ENCODE assay signal across 19 cellular contexts in the genomic region with DNA sequence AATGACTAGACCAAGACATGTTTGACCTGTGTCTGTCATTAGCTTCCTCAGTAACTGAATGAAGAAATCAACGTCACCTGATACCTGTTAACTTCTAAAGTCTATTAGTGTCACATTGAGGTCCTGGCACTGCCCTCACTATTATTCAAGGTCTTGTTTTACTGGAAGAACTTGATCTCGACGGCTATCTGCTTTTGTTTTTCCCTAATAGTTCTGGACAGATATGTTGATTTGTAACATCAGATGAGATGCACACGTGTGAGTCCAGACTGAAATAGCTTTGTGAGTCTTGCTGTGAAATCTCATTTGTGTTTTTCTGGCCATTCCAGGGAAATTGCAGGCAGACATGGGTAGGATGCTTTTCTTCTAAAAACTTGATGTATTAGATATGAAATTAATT.
DNase-seq lines count a peak whose midpoint lies in the region; ATAC-seq and TF ChIP-seq lines count a peak whose summit lies in the region.
"Had no signal": no experiment of that assay in that cellular context is flagged by ENCODE, and none has a peak within 500 bp of the region (broad histone marks: within the 10 kb centered on the region; RNA-seq: fewer than 3 reads in every experiment).

No MANE protein-coding gene starts in this region.

- H4K5ac ChIP-seq in mesendoderm (ENCODE audit: low read length), result no peak overlapping the region

- peaks cover 4% of the 10 kb centered on the region for H3K79me2 ChIP-seq in mesendoderm (ENCODE audit: control insufficient read depth, insufficient read depth, low read length)

- H3K4me1 ChIP-seq in left ventricle myocardium inferior (peaks cover 92% of the 10 kb centered on the region), mesendoderm (ENCODE audit: control insufficient read depth, low read depth, low read length) (peaks cover 9% of the 10 kb centered on the region)
- H3K4me1 ChIP-seq: BE2C, BLaER1 had no signal

- H2BK120ac ChIP-seq in mesendoderm (ENCODE audit: low read depth, low read length), result no peak overlapping the region

- DNase-seq in left ventricle myocardium inferior (no peak), Right ventricle myocardium superior (no peak), SK-N-DZ (ENCODE audit: low spot score) (peak; percentile 83), mesendoderm (no peak), DMS 273 treated with DMSO at 0.1 percent for 48 hours (lab: John Stamatoyannopoulos, UW) (no peak), germinal center (ENCODE audit: low spot score) (no peak), H4 (ENCODE audit: low spot score) (no peak)
- DNase-seq: 8988T; ACHN; BE2C; C1 segment of cervical spinal cord; CD4-positive, alpha-beta memory T cell; CD4-positive, CD25-positive, alpha-beta regulatory T cell; CD8-positive, alpha-beta memory T cell; COR-L47; DMS79 treated with DMSO at 0.1 percent for 48 hours; GF-D8 had no signal

- no peak overlapping the region for H2AK5ac ChIP-seq in mesendoderm (ENCODE audit: low read length)

- no peak for ATAC-seq in Right ventricle myocardium superior (ENCODE audit: poor library complexity)
- ATAC-seq in SK-N-SH treated with all-trans-retinoic acid at 6 μM for 48 hours, result no peak

- no CpG with 5 or more reads among the region's 4 CpGs for WGBS in mesendoderm (ENCODE audit: extremely low coverage, insufficient coverage, low lambda C conversion rate)

- H2BK5ac ChIP-seq in mesendoderm (ENCODE audit: low read length), result no peak overlapping the region

- no peak overlapping the region for H3K23ac ChIP-seq in mesendoderm (ENCODE audit: low read length)

- peaks cover 1% of the 10 kb centered on the region for H3K79me1 ChIP-seq in mesendoderm (ENCODE audit: low read length)

- no peak overlapping the region for H3K4me3 ChIP-seq in left ventricle myocardium inferior
- no peak overlapping the region for H3K4me3 ChIP-seq in mesendoderm (ENCODE audit: low read length)
- H3K4me3 ChIP-seq: BLaER1 had no signal

- H3K27me3 ChIP-seq in left ventricle myocardium inferior (ENCODE audit: low read depth) (no peaks in the 10 kb centered on the region), mesendoderm (ENCODE audit: insufficient read depth, low read length, poor library complexity) (no peaks in the 10 kb centered on the region)
- H3K27me3 ChIP-seq: BE2C, BLaER1 had no signal

- no peak overlapping the region for H3K4me2 ChIP-seq in mesendoderm (ENCODE audit: low read length)
- H3K4me2 ChIP-seq: BLaER1 had no signal

- no peaks in the 10 kb centered on the region for H3K36me3 ChIP-seq in left ventricle myocardium inferior
- H3K36me3 ChIP-seq in mesendoderm (ENCODE audit: control insufficient read depth, insufficient read depth, low read length), result no peaks in the 10 kb centered on the region
- H3K36me3 ChIP-seq: BE2C, BLaER1 had no signal

- no peak overlapping the region for H3K9ac ChIP-seq in mesendoderm (ENCODE audit: low read length)
- H3K9ac ChIP-seq: BLaER1 had no signal

- H3K27ac ChIP-seq in left ventricle myocardium inferior (replicated peaks), result peak overlapping the region; percentile 26
- no peak overlapping the region for H3K27ac ChIP-seq in mesendoderm (ENCODE audit: low read depth, low read length)
- H3K27ac ChIP-seq: BLaER1 had no signal

- intact Hi-C loops in left ventricle myocardium inferior (cut with micrococcal nuclease) (no loop called here), Right ventricle myocardium superior (cut with DNase I) (no loop called here)

- no peaks in the 10 kb centered on the region for H3K9me3 ChIP-seq in left ventricle myocardium inferior (replicated peaks)
- H3K9me3 ChIP-seq: BE2C, BLaER1 had no signal

- H3K56ac ChIP-seq in mesendoderm (ENCODE audit: low read length), result peak overlapping the region; percentile 25

- no peak overlapping the region for H2BK15ac ChIP-seq in mesendoderm (replicated peaks; ENCODE audit: low read depth)

- no peak overlapping the region for H3K18ac ChIP-seq in mesendoderm (ENCODE audit: low read length)

- H3K4ac ChIP-seq in mesendoderm (ENCODE audit: low read depth, low read length), result no peak overlapping the region

- no peak for TF ChIP-seq CTCF in left ventricle myocardium inferior (IDR thresholded peaks at IDR 0.05; ENCODE audit: borderline replicate concordance)

- no peak overlapping the region for H4K8ac ChIP-seq in mesendoderm (ENCODE audit: low read depth, low read length)

TF ChIP-seq in SK-N-SH treated with all-trans-retinoic acid at 6 μM for 48 hours, 23 proteins besides CTCF, POLR2A, EP300 and RAD21:
- TF ChIP-seq, protein P1, sequence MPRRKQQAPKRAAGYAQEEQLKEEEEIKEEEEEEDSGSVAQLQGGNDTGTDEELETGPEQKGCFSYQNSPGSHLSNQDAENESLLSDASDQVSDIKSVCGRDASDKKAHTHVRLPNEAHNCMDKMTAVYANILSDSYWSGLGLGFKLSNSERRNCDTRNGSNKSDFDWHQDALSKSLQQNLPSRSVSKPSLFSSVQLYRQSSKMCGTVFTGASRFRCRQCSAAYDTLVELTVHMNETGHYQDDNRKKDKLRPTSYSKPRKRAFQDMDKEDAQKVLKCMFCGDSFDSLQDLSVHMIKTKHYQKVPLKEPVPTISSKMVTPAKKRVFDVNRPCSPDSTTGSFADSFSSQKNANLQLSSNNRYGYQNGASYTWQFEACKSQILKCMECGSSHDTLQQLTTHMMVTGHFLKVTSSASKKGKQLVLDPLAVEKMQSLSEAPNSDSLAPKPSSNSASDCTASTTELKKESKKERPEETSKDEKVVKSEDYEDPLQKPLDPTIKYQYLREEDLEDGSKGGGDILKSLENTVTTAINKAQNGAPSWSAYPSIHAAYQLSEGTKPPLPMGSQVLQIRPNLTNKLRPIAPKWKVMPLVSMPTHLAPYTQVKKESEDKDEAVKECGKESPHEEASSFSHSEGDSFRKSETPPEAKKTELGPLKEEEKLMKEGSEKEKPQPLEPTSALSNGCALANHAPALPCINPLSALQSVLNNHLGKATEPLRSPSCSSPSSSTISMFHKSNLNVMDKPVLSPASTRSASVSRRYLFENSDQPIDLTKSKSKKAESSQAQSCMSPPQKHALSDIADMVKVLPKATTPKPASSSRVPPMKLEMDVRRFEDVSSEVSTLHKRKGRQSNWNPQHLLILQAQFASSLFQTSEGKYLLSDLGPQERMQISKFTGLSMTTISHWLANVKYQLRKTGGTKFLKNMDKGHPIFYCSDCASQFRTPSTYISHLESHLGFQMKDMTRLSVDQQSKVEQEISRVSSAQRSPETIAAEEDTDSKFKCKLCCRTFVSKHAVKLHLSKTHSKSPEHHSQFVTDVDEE (CRISPR knock-in tag; IDR thresholded peaks at IDR 0.05), result peak; percentile 80; the same call in 1 of the 2 replicates
- TF ChIP-seq, protein P2, sequence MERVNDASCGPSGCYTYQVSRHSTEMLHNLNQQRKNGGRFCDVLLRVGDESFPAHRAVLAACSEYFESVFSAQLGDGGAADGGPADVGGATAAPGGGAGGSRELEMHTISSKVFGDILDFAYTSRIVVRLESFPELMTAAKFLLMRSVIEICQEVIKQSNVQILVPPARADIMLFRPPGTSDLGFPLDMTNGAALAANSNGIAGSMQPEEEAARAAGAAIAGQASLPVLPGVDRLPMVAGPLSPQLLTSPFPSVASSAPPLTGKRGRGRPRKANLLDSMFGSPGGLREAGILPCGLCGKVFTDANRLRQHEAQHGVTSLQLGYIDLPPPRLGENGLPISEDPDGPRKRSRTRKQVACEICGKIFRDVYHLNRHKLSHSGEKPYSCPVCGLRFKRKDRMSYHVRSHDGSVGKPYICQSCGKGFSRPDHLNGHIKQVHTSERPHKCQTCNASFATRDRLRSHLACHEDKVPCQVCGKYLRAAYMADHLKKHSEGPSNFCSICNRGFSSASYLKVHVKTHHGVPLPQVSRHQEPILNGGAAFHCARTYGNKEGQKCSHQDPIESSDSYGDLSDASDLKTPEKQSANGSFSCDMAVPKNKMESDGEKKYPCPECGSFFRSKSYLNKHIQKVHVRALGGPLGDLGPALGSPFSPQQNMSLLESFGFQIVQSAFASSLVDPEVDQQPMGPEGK (CRISPR knock-in tag; IDR thresholded peaks at IDR 0.05; ENCODE audit: borderline replicate concordance), result no peak
- TF ChIP-seq ZFP3 (CRISPR knock-in tag; IDR thresholded peaks at IDR 0.05), result no peak
- no peak for TF ChIP-seq ARNTL (CRISPR knock-in tag; IDR thresholded peaks at IDR 0.05; ENCODE audit: borderline replicate concordance, low read depth)
- peak; percentile 74; the same call in 1 of the 2 replicates for TF ChIP-seq TCF4 (CRISPR knock-in tag; IDR thresholded peaks at IDR 0.05; ENCODE audit: borderline replicate concordance)
- no peak for TF ChIP-seq GLIS3 (CRISPR knock-in tag; IDR thresholded peaks at IDR 0.05)
- peak; percentile 53 for TF ChIP-seq ISL1 (CRISPR knock-in tag; IDR thresholded peaks at IDR 0.05)
- TF ChIP-seq, protein P3, sequence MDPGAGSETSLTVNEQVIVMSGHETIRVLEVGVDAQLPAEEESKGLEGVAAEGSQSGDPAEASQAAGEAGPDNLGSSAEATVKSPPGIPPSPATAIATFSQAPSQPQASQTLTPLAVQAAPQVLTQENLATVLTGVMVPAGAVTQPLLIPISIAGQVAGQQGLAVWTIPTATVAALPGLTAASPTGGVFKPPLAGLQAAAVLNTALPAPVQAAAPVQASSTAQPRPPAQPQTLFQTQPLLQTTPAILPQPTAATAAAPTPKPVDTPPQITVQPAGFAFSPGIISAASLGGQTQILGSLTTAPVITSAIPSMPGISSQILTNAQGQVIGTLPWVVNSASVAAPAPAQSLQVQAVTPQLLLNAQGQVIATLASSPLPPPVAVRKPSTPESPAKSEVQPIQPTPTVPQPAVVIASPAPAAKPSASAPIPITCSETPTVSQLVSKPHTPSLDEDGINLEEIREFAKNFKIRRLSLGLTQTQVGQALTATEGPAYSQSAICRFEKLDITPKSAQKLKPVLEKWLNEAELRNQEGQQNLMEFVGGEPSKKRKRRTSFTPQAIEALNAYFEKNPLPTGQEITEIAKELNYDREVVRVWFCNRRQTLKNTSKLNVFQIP (CRISPR knock-in tag; IDR thresholded peaks at IDR 0.05; ENCODE audit: borderline replicate concordance, low read depth), result no peak
- no peak for TF ChIP-seq BACH2 (CRISPR knock-in tag; IDR thresholded peaks at IDR 0.05; ENCODE audit: borderline replicate concordance)
